ENCODE assay signal across 11 cellular contexts in the genomic region with DNA sequence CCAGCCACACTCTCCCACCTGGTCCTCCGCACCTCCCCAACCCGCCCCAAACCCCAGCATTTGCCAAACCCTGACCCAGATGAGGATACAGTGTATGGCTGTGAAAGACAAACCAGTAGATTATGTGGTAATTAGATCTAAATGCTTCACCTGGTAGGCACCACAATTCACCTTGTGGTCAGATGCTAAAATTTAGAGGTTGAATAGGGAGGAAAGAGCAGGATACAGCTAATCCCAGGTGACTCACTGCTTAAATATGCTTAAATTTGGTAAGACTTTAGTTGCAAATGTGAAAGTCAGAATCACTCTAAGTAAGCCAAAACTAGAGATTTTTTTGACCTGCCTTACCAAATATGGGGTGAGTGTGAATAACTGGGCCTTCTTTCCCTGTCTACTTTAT.
DNase-seq lines count a peak whose midpoint lies in the region; ATAC-seq and TF ChIP-seq lines count a peak whose summit lies in the region.
"Had no signal": no experiment of that assay in that cellular context is flagged by ENCODE, and none has a peak within 500 bp of the region (broad histone marks: within the 10 kb centered on the region; RNA-seq: fewer than 3 reads in every experiment).

No MANE protein-coding gene starts in this region.

- 62% methylated on average over 2 of the region's 2 CpGs for whole genome bisulfite sequencing in SK-N-SH (ENCODE audit: low lambda C conversion rate)
- WGBS in smooth muscle cell (ENCODE audit: low lambda C conversion rate), result 89% methylated on average over 2 of the region's 2 CpGs

- no peaks in the 10 kb centered on the region for H3K27me3 ChIP-seq in SK-N-SH (ENCODE audit: insufficient read depth)
- no peaks in the 10 kb centered on the region for H3K27me3 ChIP-seq in smooth muscle cell (ENCODE audit: low read depth)

- DNase-seq in H4 (ENCODE audit: low spot score) (peak; percentile 29), SK-N-SH (no peak), fibroblast of pulmonary artery (ENCODE audit: low read depth) (peak; percentile 72), smooth muscle cell (lab: John Stamatoyannopoulos, UW; ENCODE audit: unreplicated experiment) (no peak), GDM1 (lab: John Stamatoyannopoulos, UW) (no peak), NCI-H82 treated with DMSO at 0.1 percent for 48 hours (lab: John Stamatoyannopoulos, UW; ENCODE audit: unreplicated experiment) (no peak), T-helper 1 cell (no peak)
- DNase-seq: activated CD4-positive, CD25-positive, alpha-beta regulatory T cell; activated T-cell treated with anti-CD3 and anti-CD28 coated beads, Interleukin-2, amount 50 U/mL, for 72 hours; COR-L47 had no signal

- no peaks in the 10 kb centered on the region for H3K79me2 ChIP-seq in SK-N-SH (ENCODE audit: insufficient read depth)
- H3K79me2 ChIP-seq in smooth muscle cell (ENCODE audit: low read depth), result no peaks in the 10 kb centered on the region

- no peaks in the 10 kb centered on the region for H3K9me3 ChIP-seq in SK-N-SH
- H3K9me3 ChIP-seq in smooth muscle cell (replicated peaks; ENCODE audit: low read depth), result no peaks in the 10 kb centered on the region

- H3K4me3 ChIP-seq in SK-N-SH (ENCODE audit: low read depth in 2 of 2, low read length in 1 of 2) (no peak overlapping the region), fibroblast of pulmonary artery (replicated peaks; ENCODE audit: low read depth, low read length) (no peak overlapping the region), smooth muscle cell (no peak overlapping the region)

- no peaks in the 10 kb centered on the region for H3F3A ChIP-seq in SK-N-SH (replicated peaks; ENCODE audit: insufficient read depth)
- H3F3A ChIP-seq in smooth muscle cell (ENCODE audit: low read depth), result no peaks in the 10 kb centered on the region

- H4K20me1 ChIP-seq in SK-N-SH (ENCODE audit: insufficient read depth) (no peaks in the 10 kb centered on the region), smooth muscle cell (ENCODE audit: low read depth) (no peaks in the 10 kb centered on the region)

- no peaks in the 10 kb centered on the region for H3K9me2 ChIP-seq in SK-N-SH

- H2AFZ ChIP-seq in SK-N-SH (ENCODE audit: low read depth), result peak overlapping the region; percentile 29; the same call in 1 of the 2 replicates
- H2AFZ ChIP-seq in smooth muscle cell (ENCODE audit: low read depth), result no peak overlapping the region

- no peak for TF ChIP-seq EP300 in SK-N-SH (IDR thresholded peaks at IDR 0.05; ENCODE audit: borderline replicate concordance in 1 of 2, low read depth in 1 of 2, low read length in 1 of 2)

- CTCF ChIA-PET in SK-N-SH (lab: Yijun Ruan, JAX), result no interaction called here

- no peak for ATAC-seq in GM21576 (IDR thresholded peaks at IDR 0.05; ENCODE audit: unreplicated experiment)
- ATAC-seq: activated T-cell treated with anti-CD3 and anti-CD28 coated beads, Interleukin-2, amount 50 U/mL, for 72 hours had no signal

- POLR2A ChIA-PET in SK-N-SH (lab: Yijun Ruan, JAX), result no interaction called here

- H3K36me3 ChIP-seq in SK-N-SH (replicated peaks in 1 of 2; ENCODE audit: control insufficient read depth in 1 of 2, insufficient read depth in 2 of 2, low read length in 1 of 2), result peaks cover 0 to 20% of the 10 kb centered on the region in 2 experiments
- peaks cover 3% of the 10 kb centered on the region for H3K36me3 ChIP-seq in smooth muscle cell (ENCODE audit: low read depth)

- H3K27ac ChIP-seq in SK-N-SH (ENCODE audit: low read depth in 2 of 2, low read length in 1 of 2) (no peak overlapping the region), smooth muscle cell (ENCODE audit: low read depth) (no peak overlapping the region)

- H3K9ac ChIP-seq in SK-N-SH, result no peak overlapping the region
- no peak overlapping the region for H3K9ac ChIP-seq in smooth muscle cell (ENCODE audit: low read depth)

- H3K4me1 ChIP-seq in SK-N-SH (ENCODE audit: control insufficient read depth in 1 of 2, insufficient read depth in 2 of 2, low read depth in 1 of 2, low read length in 1 of 2) (no peaks in the 10 kb centered on the region), smooth muscle cell (ENCODE audit: low read depth) (no peaks in the 10 kb centered on the region)

- TF ChIP-seq CTCF in SK-N-SH (IDR thresholded peaks at IDR 0.05), result no peak
- TF ChIP-seq CTCF in fibroblast of pulmonary artery (IDR thresholded peaks at IDR 0.05; ENCODE audit: low read length, missing control alignments), result no peak
- no peak for TF ChIP-seq CTCF in smooth muscle cell (IDR thresholded peaks at IDR 0.05; ENCODE audit: borderline replicate concordance, insufficient read depth, poor library complexity, severe bottlenecking)

- H3K4me2 ChIP-seq in SK-N-SH (no peak overlapping the region; the same call in 1 of the 2 replicates), smooth muscle cell (peak overlapping the region; percentile 23)

- TF ChIP-seq RAD21 in SK-N-SH (IDR thresholded peaks at IDR 0.05; ENCODE audit: low read length), result no peak

TF ChIP-seq in SK-N-SH, 30 proteins besides CTCF, POLR2A, EP300 and RAD21:
- no peak for TF ChIP-seq NFIC (IDR thresholded peaks at IDR 0.05; ENCODE audit: borderline replicate concordance)
- peak; percentile 24; the same call in 1 of the 2 replicates for TF ChIP-seq FOSL2 (IDR thresholded peaks at IDR 0.05; ENCODE audit: borderline replicate concordance, low read depth)
- peak; percentile 19; the same call in 1 of the 2 replicates for TF ChIP-seq POLR2AphosphoS5 (IDR thresholded peaks at IDR 0.05; ENCODE audit: low read depth, low read length)
TF ChIP-seq in SK-N-SH: peak in this region for 2.

Comparison
In these comparisons a context has a peak if more than half of its experiments do, and no peak if none do; other contexts are left out.
1. DNase-seq: peak in H4 (single experiment) and fibroblast of pulmonary artery (single experiment); none in SK-N-SH (single experiment), smooth muscle cell (single experiment), GDM1 (single experiment), NCI-H82 treated with DMSO at 0.1 percent for 48 hours (single experiment) and T-helper 1 cell (0 of 5).